Comparison of ENCODE assay signal across 8 cellular contexts in the genomic region with DNA sequence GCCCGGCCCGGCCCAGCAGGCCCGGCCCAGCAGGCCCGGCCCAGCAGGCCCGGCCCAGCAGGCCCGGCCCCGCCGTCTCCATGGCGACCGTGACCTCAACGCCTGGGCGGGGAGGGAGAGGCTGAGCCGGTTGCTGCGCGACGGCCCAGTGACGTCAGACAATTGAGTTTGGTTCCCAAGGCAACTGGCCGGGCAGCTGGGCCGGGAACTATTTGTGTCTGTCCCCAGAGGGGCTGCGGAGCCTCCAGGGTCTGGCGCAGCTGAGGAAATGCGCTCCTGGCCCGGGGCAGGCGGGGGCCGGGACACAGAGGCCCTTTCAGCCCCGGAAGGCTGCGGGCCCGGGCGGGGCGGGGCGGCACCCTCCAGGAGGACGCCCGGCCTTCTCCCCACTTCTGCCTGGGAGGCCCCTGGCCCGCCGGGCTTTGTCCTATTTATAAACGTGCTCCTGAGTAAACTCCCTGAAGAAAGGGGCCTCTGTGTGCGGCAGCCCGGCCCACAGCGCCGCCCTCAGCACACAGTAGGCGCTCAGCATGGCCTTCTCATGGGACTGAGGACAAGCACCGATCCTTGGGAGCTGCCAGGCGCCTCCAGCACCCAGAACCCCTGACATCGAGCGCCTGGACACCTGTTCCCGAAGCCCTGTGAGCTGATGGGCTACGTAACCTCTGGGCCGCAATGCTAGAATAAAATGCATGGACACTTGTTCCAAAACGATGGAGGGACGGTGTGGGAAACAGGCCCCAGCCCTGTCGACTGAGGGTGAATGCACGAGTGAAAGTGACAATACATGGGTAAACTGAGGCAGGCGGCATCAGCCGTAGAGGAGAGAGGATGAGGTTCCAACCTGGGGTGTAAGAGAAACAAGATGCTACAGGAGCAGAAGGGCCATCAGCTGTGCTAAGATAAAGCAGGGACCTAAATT. TPM values are rescaled to one million over a fixed set of nuclear protein-coding genes. Genes with fewer than 3 reads are reported as not detected.
DNase-seq lines count a peak whose midpoint lies in the region; ATAC-seq and TF ChIP-seq lines count a peak whose summit lies in the region.

No MANE protein-coding gene starts in this region.

- no peaks in the 10 kb centered on the region for H3K27me3 Mint-ChIP-seq in activated T-helper 17 cell treated with anti-CD3 and anti-CD28 coated beads, Interleukin-2, amount 50 U/mL, for 72 hours
- H3K27me3 Mint-ChIP-seq in natural killer cell (ENCODE audit: low read depth in 2 of 2) = peaks cover 0 to 2% of the 10 kb centered on the region in 2 donors
- H3K27me3 Mint-ChIP-seq in stimulated activated naive B cell treated with anti-CD40 and anti-IgM and Interleukin-4, amounts not matched to agents 10 μg/mL and 1 μg/mL and 100 μg/mL, for 72 hours = no peaks in the 10 kb centered on the region

- DNase-seq in DMS53 (lab: John Stamatoyannopoulos, UW) (peak; percentile 98), RPMI7951 (ENCODE audit: low read depth) (peak; percentile 99), fibroblast of mammary gland (ENCODE audit: low read depth) (peak; percentile 98), natural killer cell (peak; percentile 99)
- DNase-seq in stimulated activated naive B cell treated with anti-CD40 and anti-IgM and Interleukin-4, amounts not matched to agents 10 μg/mL and 1 μg/mL and 100 μg/mL, for 72 hours = peak; percentile 97

- peak overlapping the region; percentile 90 for H3K27ac Mint-ChIP-seq in activated T-helper 17 cell treated with anti-CD3 and anti-CD28 coated beads, Interleukin-2, amount 50 U/mL, for 72 hours
- H3K27ac Mint-ChIP-seq in natural killer cell = peak overlapping the region; percentile 79 to 93
- H3K27ac Mint-ChIP-seq in stimulated activated naive B cell treated with anti-CD40 and anti-IgM and Interleukin-4, amounts not matched to agents 10 μg/mL and 1 μg/mL and 100 μg/mL, for 72 hours = peak overlapping the region; percentile 94

- no peaks in the 10 kb centered on the region for H3K36me3 ChIP-seq in KOPT-K1 (ENCODE audit: insufficient read depth, low read length)

- H3K4me1 Mint-ChIP-seq in activated T-helper 17 cell treated with anti-CD3 and anti-CD28 coated beads, Interleukin-2, amount 50 U/mL, for 72 hours = peaks cover 4% of the 10 kb centered on the region
- peaks cover 6 to 18% of the 10 kb centered on the region in 2 donors for H3K4me1 Mint-ChIP-seq in natural killer cell
- H3K4me1 Mint-ChIP-seq in stimulated activated naive B cell treated with anti-CD40 and anti-IgM and Interleukin-4, amounts not matched to agents 10 μg/mL and 1 μg/mL and 100 μg/mL, for 72 hours = peaks cover 31 to 37% of the 10 kb centered on the region in 2 donors

- H3K4me3 Mint-ChIP-seq in activated T-helper 17 cell treated with anti-CD3 and anti-CD28 coated beads, Interleukin-2, amount 50 U/mL, for 72 hours = peak overlapping the region; percentile 59
- H3K4me3 Mint-ChIP-seq in natural killer cell = peak overlapping the region; percentile 68
- H3K4me3 Mint-ChIP-seq in stimulated activated naive B cell treated with anti-CD40 and anti-IgM and Interleukin-4, amounts not matched to agents 10 μg/mL and 1 μg/mL and 100 μg/mL, for 72 hours = peak overlapping the region; percentile 81

- no peaks in the 10 kb centered on the region for H3K9me3 Mint-ChIP-seq in activated T-helper 17 cell treated with anti-CD3 and anti-CD28 coated beads, Interleukin-2, amount 50 U/mL, for 72 hours
- H3K9me3 Mint-ChIP-seq in natural killer cell = no peaks in the 10 kb centered on the region
- no peaks in the 10 kb centered on the region for H3K9me3 Mint-ChIP-seq in stimulated activated naive B cell treated with anti-CD40 and anti-IgM and Interleukin-4, amounts not matched to agents 10 μg/mL and 1 μg/mL and 100 μg/mL, for 72 hours

- ATAC-seq in GM21723 (IDR thresholded peaks at IDR 0.05; ENCODE audit: unreplicated experiment) (peak; percentile 82), natural killer cell (peak; percentile 78 to 90 (median 85))
- peak; percentile 91 for ATAC-seq in activated T-helper 17 cell treated with anti-CD3 and anti-CD28 coated beads, Interleukin-2, amount 50 U/mL, for 72 hours (replicated peaks)
- peak; percentile 86 to 90 for ATAC-seq in stimulated activated naive B cell treated with anti-CD40 and anti-IgM and Interleukin-4, amounts not matched to agents 10 μg/mL and 1 μg/mL and 100 μg/mL, for 72 hours (replicated peaks)

- no peak for TF ChIP-seq CTCF in fibroblast of mammary gland (conservative IDR thresholded peaks at IDR 0.05; ENCODE audit: control insufficient read depth, insufficient read depth, low read depth, low read length)
- no peak for TF ChIP-seq CTCF in natural killer cell (IDR thresholded peaks at IDR 0.05)

- H3K9me3 ChIP-seq in KOPT-K1 (ENCODE audit: insufficient read depth, low read length, poor library complexity, severe bottlenecking) = no peaks in the 10 kb centered on the region

- no peaks in the 10 kb centered on the region for H3K36me3 Mint-ChIP-seq in activated T-helper 17 cell treated with anti-CD3 and anti-CD28 coated beads, Interleukin-2, amount 50 U/mL, for 72 hours (ENCODE audit: low read depth)
- no peaks in the 10 kb centered on the region for H3K36me3 Mint-ChIP-seq in natural killer cell
- no peaks in the 10 kb centered on the region for H3K36me3 Mint-ChIP-seq in stimulated activated naive B cell treated with anti-CD40 and anti-IgM and Interleukin-4, amounts not matched to agents 10 μg/mL and 1 μg/mL and 100 μg/mL, for 72 hours

- H3K27ac ChIP-seq in KOPT-K1 (ENCODE audit: low read depth, low read length, poor library complexity, severe bottlenecking) = peak overlapping the region; percentile 18

- H3K4me3 ChIP-seq in fibroblast of mammary gland (ENCODE audit: control insufficient read depth, low read depth, low read length) = peak overlapping the region; percentile 28

- intact Hi-C loops in natural killer cell (cut with micrococcal nuclease) = loop anchor here (1.0 kb wide), 1 partner anchor 91 kb away; no protein-coding TSS in a partner anchor

RNA-seq across cellular contexts. Expression of a gene that starts 12.3 kb away (rescaled TPM):
- not detected in 2 replicates for total RNA-seq in RPMI7951 (2014; rRNA removed; shearing (Covaris generic))
- not detected for total RNA-seq in activated T-helper 17 cell treated with anti-CD3 and anti-CD28 coated beads, Interleukin-2, amount 50 U/mL, for 72 hours
- not detected for total RNA-seq in natural killer cell

Comparison
In these comparisons a context has a peak if more than half of its experiments do, and no peak if none do; other contexts are left out.
1. Peak in every context shown above with its lines: DNase-seq, ATAC-seq, H3K4me3 ChIP-seq and H3K27ac ChIP-seq.